In the genomic region with DNA sequence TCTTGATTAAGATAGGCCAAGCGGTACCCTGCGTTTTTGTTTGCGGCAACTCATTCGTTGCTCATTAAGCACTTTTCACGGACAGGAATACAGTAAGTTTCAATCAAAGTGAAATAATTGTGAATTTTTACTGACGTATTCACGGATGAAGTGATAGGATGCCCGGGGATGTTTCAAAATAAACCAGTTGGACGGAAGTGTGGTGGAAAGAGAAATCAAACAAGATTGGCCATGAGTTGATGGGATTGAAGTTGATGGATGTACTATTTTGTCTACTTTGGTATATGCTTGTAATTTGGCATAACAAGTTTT, we compare ENCODE assay signal across 8 cellular contexts. TPM values are rescaled to one million over a fixed set of nuclear protein-coding genes. Genes with fewer than 3 reads are reported as not detected.
A peak's percentile ranks its signal among the peaks of the same experiment; 100 is the strongest.
DNase-seq lines count a peak whose midpoint lies in the region; ATAC-seq and TF ChIP-seq lines count a peak whose summit lies in the region.

No MANE protein-coding gene starts in this region.

- CTCF ChIA-PET in CD8-positive, alpha-beta T cell (lab: Charles Lee), result interaction anchor here (2.0 kb wide), 1 partner anchor 18 kb away, joined by 5 read pairs; no protein-coding TSS in a partner anchor

- peaks cover 18% of the 10 kb centered on the region for H3K4me1 ChIP-seq in CD8-positive, alpha-beta T cell (ENCODE audit: insufficient read depth, low read length)
- peaks cover 8% of the 10 kb centered on the region for H3K4me1 ChIP-seq in neuron (ENCODE audit: insufficient read depth, low read length)

- TF ChIP-seq CTCF in CD8-positive, alpha-beta T cell (IDR thresholded peaks at IDR 0.05), result no peak
- no peak for TF ChIP-seq CTCF in LNCaP clone FGC (IDR thresholded peaks at IDR 0.05; ENCODE audit: control insufficient read depth, extremely low read depth, insufficient read depth)

- peak overlapping the region; percentile 89 for H3K4me3 Mint-ChIP-seq in CD8-positive, alpha-beta T cell
- H3K4me3 Mint-ChIP-seq in effector memory CD8-positive, alpha-beta T cell, result peak overlapping the region; percentile 92 to 97

- peaks cover 24% of the 10 kb centered on the region for H3K36me3 Mint-ChIP-seq in CD8-positive, alpha-beta T cell
- H3K36me3 Mint-ChIP-seq in effector memory CD8-positive, alpha-beta T cell (ENCODE audit: insufficient read depth), result peaks cover 12% of the 10 kb centered on the region

- no peaks in the 10 kb centered on the region for H3K9me3 Mint-ChIP-seq in CD8-positive, alpha-beta T cell
- no peaks in the 10 kb centered on the region for H3K9me3 Mint-ChIP-seq in effector memory CD8-positive, alpha-beta T cell

- H3K27ac ChIP-seq in CD8-positive, alpha-beta T cell (ENCODE audit: low read depth, low read length), result peak overlapping the region; percentile 59

- H3K9me3 ChIP-seq in CD8-positive, alpha-beta T cell (ENCODE audit: low read length), result no peaks in the 10 kb centered on the region
- no peaks in the 10 kb centered on the region for H3K9me3 ChIP-seq in neuron (ENCODE audit: low read length)

- no peak for DNase-seq in CD8-positive, alpha-beta T cell
- no peak for DNase-seq in LNCaP clone FGC (ENCODE audit: low read depth)
- DNase-seq in effector memory CD8-positive, alpha-beta T cell, result no peak
- no peak for DNase-seq in NCI-H1048 (lab: John Stamatoyannopoulos, UW)
- DNase-seq in SW480 (ENCODE audit: low spot score), result no peak

- H3K4me3 ChIP-seq in CD8-positive, alpha-beta T cell (ENCODE audit: low read depth, low read length), result peak overlapping the region; percentile 71
- H3K4me3 ChIP-seq in LNCaP clone FGC (ENCODE audit: low read depth, low read length), result peak overlapping the region; percentile 94
- peak overlapping the region; percentile 84 for H3K4me3 ChIP-seq in neuron (ENCODE audit: low read length)

- H3K27me3 Mint-ChIP-seq in CD8-positive, alpha-beta T cell (ENCODE audit: low read depth), result no peaks in the 10 kb centered on the region
- H3K27me3 Mint-ChIP-seq in effector memory CD8-positive, alpha-beta T cell, result no peaks in the 10 kb centered on the region

- intact Hi-C loops in CD8-positive, alpha-beta T cell (cut with DNase I, micrococcal nuclease), result loop anchor here (1.0 to 10.0 kb wide), 12 partner anchors 80 to 1862 kb away; a partner anchor contains a TSS

- peak overlapping the region; percentile 92 for H3K27ac Mint-ChIP-seq in CD8-positive, alpha-beta T cell
- H3K27ac Mint-ChIP-seq in effector memory CD8-positive, alpha-beta T cell, result peak overlapping the region; percentile 94 to 97

- H2AFZ ChIP-seq in neuron (ENCODE audit: low read depth, low read length), result peak overlapping the region; percentile 88

- ATAC-seq in CD8-positive, alpha-beta T cell, result no peak
- no peak for ATAC-seq in effector memory CD8-positive, alpha-beta T cell (replicated peaks)
- ATAC-seq in HG03521 (IDR thresholded peaks at IDR 0.05; ENCODE audit: unreplicated experiment) (no peak), HG02642 (IDR thresholded peaks at IDR 0.05; ENCODE audit: poor library complexity, unreplicated experiment) (no peak)

- peaks cover 27% of the 10 kb centered on the region for H3K4me1 Mint-ChIP-seq in CD8-positive, alpha-beta T cell (ENCODE audit: low read depth)
- H3K4me1 Mint-ChIP-seq in effector memory CD8-positive, alpha-beta T cell (ENCODE audit: low read depth in 2 of 2), result peaks cover 20% of the 10 kb centered on the region in 2 donors

- POLR2A ChIA-PET in CD8-positive, alpha-beta T cell (lab: Charles Lee), result interaction anchor here (0.6 to 2.1 kb wide), 7 partner anchors 12 to 497 kb away, joined by 3 to 18 read pairs (median 3); a partner anchor contains a TSS

- peaks cover 5% of the 10 kb centered on the region for H3K36me3 ChIP-seq in CD8-positive, alpha-beta T cell (ENCODE audit: insufficient read depth, low read length)
- H3K36me3 ChIP-seq in neuron (ENCODE audit: insufficient read depth, low read length), result peaks cover 13% of the 10 kb centered on the region

- H3K27me3 ChIP-seq in CD8-positive, alpha-beta T cell (ENCODE audit: insufficient read depth, low read length), result no peaks in the 10 kb centered on the region
- no peaks in the 10 kb centered on the region for H3K27me3 ChIP-seq in neuron (ENCODE audit: insufficient read depth, low read length)

RNA-seq across cellular contexts. Expression of a gene that starts 0.5 kb away (rescaled TPM):
- total RNA-seq in CD8-positive, alpha-beta T cell, result 1 to 10 TPM; 2.1 to 3.8 TPM
